18 cellular contexts compared by ENCODE assay signal in genomic region chr4:173991814-173992213, GRCh38.
DNase-seq lines count a peak whose midpoint lies in the region; ATAC-seq and TF ChIP-seq lines count a peak whose summit lies in the region.
"Had no signal": no experiment of that assay in that cellular context is flagged by ENCODE, and none has a peak within 500 bp of the region (broad histone marks: within the 10 kb centered on the region; RNA-seq: fewer than 3 reads in every experiment).

No MANE protein-coding gene starts in this region.

- no peaks in the 10 kb centered on the region for H3K36me3 ChIP-seq in right atrium auricular region
- H3K36me3 ChIP-seq in heart left ventricle = no peaks in the 10 kb centered on the region
- H3K36me3 ChIP-seq in smooth muscle cell (ENCODE audit: low read depth) = no peaks in the 10 kb centered on the region

- peaks cover 10% of the 10 kb centered on the region for H3F3A ChIP-seq in smooth muscle cell (ENCODE audit: low read depth)

- H3K9me3 Mint-ChIP-seq in T-helper 2 cell treated with Interferon-gamma antibody and Interleukin-4, amounts not matched to agents 5 μg/mL and 100 μg/mL, for 36 hours = no peaks in the 10 kb centered on the region
- H3K9me3 Mint-ChIP-seq: H9 had no signal

- H2AFZ ChIP-seq in smooth muscle cell (ENCODE audit: low read depth) = peak overlapping the region; percentile 31

- H3K36me3 Mint-ChIP-seq in T-helper 2 cell treated with Interferon-gamma antibody and Interleukin-4, amounts not matched to agents 5 μg/mL and 100 μg/mL, for 36 hours (ENCODE audit: low read depth) = no peaks in the 10 kb centered on the region
- H3K36me3 Mint-ChIP-seq: CD4-positive, CD25-positive, alpha-beta regulatory T cell; CD8-positive, alpha-beta memory T cell had no signal

- TF ChIP-seq CTCF in right atrium auricular region (IDR thresholded peaks at IDR 0.05) = no peak
- no peak for TF ChIP-seq CTCF in heart left ventricle (IDR thresholded peaks at IDR 0.05)
- TF ChIP-seq CTCF in smooth muscle cell (IDR thresholded peaks at IDR 0.05; ENCODE audit: borderline replicate concordance, insufficient read depth, poor library complexity, severe bottlenecking) = no peak

- H3K4me1 ChIP-seq in right atrium auricular region = peaks cover 0 to 13% of the 10 kb centered on the region in 2 donors
- H3K4me1 ChIP-seq in heart left ventricle = peaks cover 0 to 19% (median 5%) of the 10 kb centered on the region in 12 donors
- peaks cover 9% of the 10 kb centered on the region for H3K4me1 ChIP-seq in smooth muscle cell (ENCODE audit: low read depth)

- ATAC-seq in heart left ventricle = no peak
- ATAC-seq in SK-N-SH treated with all-trans-retinoic acid at 6 μM for 48 hours = 0 out of 3 replicates have a peak, but pooled peaks have one; percentile 16
- ATAC-seq: GM12878 had no signal

- intact Hi-C loops in heart left ventricle (cut with DNase I) = loop anchor here in 8 of 10 donors (2.0 to 10.0 kb wide), 11 partner anchors 123 to 487 kb away; no protein-coding TSS in a partner anchor

- H3K4me3 ChIP-seq in right atrium auricular region = no peak overlapping the region
- H3K4me3 ChIP-seq in heart left ventricle = no peak overlapping the region
- no peak overlapping the region for H3K4me3 ChIP-seq in smooth muscle cell
- H3K4me3 ChIP-seq: GM12878 had no signal

- peaks cover 17% of the 10 kb centered on the region for H3K79me2 ChIP-seq in smooth muscle cell (ENCODE audit: low read depth)

- no peaks in the 10 kb centered on the region for H3K27me3 ChIP-seq in right atrium auricular region
- H3K27me3 ChIP-seq in heart left ventricle = no peaks in the 10 kb centered on the region
- no peaks in the 10 kb centered on the region for H3K27me3 ChIP-seq in smooth muscle cell (ENCODE audit: low read depth)
- H3K27me3 ChIP-seq: BE2C had no signal

- H3K4me1 Mint-ChIP-seq in T-helper 2 cell treated with Interferon-gamma antibody and Interleukin-4, amounts not matched to agents 5 μg/mL and 100 μg/mL, for 36 hours (ENCODE audit: low read depth) = no peaks in the 10 kb centered on the region
- H3K4me1 Mint-ChIP-seq: CD4-positive, CD25-positive, alpha-beta regulatory T cell; CD8-positive, alpha-beta memory T cell had no signal

- H3K4me2 ChIP-seq in smooth muscle cell = peak overlapping the region; percentile 77

- no peak for TF ChIP-seq POLR2A in heart left ventricle (IDR thresholded peaks at IDR 0.05)

- no peaks in the 10 kb centered on the region for H4K20me1 ChIP-seq in smooth muscle cell (ENCODE audit: low read depth)

- no peak overlapping the region for H3K4me3 Mint-ChIP-seq in T-helper 2 cell treated with Interferon-gamma antibody and Interleukin-4, amounts not matched to agents 5 μg/mL and 100 μg/mL, for 36 hours
- H3K4me3 Mint-ChIP-seq: CD4-positive, CD25-positive, alpha-beta regulatory T cell; CD8-positive, alpha-beta memory T cell; H9 had no signal

- H3K9me3 ChIP-seq in right atrium auricular region (no peaks in the 10 kb centered on the region), heart left ventricle (no peaks in the 10 kb centered on the region), smooth muscle cell (replicated peaks; ENCODE audit: low read depth) (no peaks in the 10 kb centered on the region)

- H3K27ac ChIP-seq in right atrium auricular region (peak overlapping the region; percentile 78 to 88), heart left ventricle (peak overlapping the region in 2 of 12 donors; percentile 69 to 75), smooth muscle cell (ENCODE audit: low read depth) (peak overlapping the region; percentile 73)

- H3K27ac Mint-ChIP-seq in T-helper 2 cell treated with Interferon-gamma antibody and Interleukin-4, amounts not matched to agents 5 μg/mL and 100 μg/mL, for 36 hours = no peak overlapping the region
- H3K27ac Mint-ChIP-seq: CD4-positive, CD25-positive, alpha-beta regulatory T cell; CD8-positive, alpha-beta memory T cell; H9 had no signal

- 79 to 87% (median 84%) methylated on average over 3 of the region's 3 CpGs for WGBS in heart left ventricle, 4 donors
- 65% methylated on average over 3 of the region's 3 CpGs for WGBS in smooth muscle cell (ENCODE audit: low lambda C conversion rate)

- no peak for DNase-seq in right atrium auricular region (ENCODE audit: low spot score)
- DNase-seq in heart left ventricle = no peak
- DNase-seq in smooth muscle cell (lab: John Stamatoyannopoulos, UW; ENCODE audit: unreplicated experiment) = no peak
- DNase-seq in T-helper 2 cell treated with Interferon-gamma antibody and Interleukin-4, amounts not matched to agents 5 μg/mL and 100 μg/mL, for 36 hours (ENCODE audit: low spot score) = no peak
- DNase-seq in effector CD4-positive, alpha-beta T cell = no peak
- DNase-seq: ACHN; BE2C; C1 segment of cervical spinal cord; CD4-positive, CD25-positive, alpha-beta regulatory T cell; CD8-positive, alpha-beta memory T cell; COR-L47; DMS 273 treated with DMSO at 0.1 percent for 48 hours; DMS53; DND-41; EL; H9 had no signal

- H3K27me3 Mint-ChIP-seq in T-helper 2 cell treated with Interferon-gamma antibody and Interleukin-4, amounts not matched to agents 5 μg/mL and 100 μg/mL, for 36 hours (ENCODE audit: low read depth) = no peaks in the 10 kb centered on the region

- H3K9ac ChIP-seq in smooth muscle cell (ENCODE audit: low read depth) = no peak overlapping the region

TF ChIP-seq in SK-N-SH treated with all-trans-retinoic acid at 6 μM for 48 hours, 23 proteins besides CTCF, POLR2A, EP300 and RAD21:
- TF ChIP-seq ISL1 (CRISPR knock-in tag; IDR thresholded peaks at IDR 0.05) = peak; percentile 24; the same call in 1 of the 2 replicates
- TF ChIP-seq BACH2 (CRISPR knock-in tag; IDR thresholded peaks at IDR 0.05; ENCODE audit: borderline replicate concordance) = no peak
- TF ChIP-seq, protein P1, sequence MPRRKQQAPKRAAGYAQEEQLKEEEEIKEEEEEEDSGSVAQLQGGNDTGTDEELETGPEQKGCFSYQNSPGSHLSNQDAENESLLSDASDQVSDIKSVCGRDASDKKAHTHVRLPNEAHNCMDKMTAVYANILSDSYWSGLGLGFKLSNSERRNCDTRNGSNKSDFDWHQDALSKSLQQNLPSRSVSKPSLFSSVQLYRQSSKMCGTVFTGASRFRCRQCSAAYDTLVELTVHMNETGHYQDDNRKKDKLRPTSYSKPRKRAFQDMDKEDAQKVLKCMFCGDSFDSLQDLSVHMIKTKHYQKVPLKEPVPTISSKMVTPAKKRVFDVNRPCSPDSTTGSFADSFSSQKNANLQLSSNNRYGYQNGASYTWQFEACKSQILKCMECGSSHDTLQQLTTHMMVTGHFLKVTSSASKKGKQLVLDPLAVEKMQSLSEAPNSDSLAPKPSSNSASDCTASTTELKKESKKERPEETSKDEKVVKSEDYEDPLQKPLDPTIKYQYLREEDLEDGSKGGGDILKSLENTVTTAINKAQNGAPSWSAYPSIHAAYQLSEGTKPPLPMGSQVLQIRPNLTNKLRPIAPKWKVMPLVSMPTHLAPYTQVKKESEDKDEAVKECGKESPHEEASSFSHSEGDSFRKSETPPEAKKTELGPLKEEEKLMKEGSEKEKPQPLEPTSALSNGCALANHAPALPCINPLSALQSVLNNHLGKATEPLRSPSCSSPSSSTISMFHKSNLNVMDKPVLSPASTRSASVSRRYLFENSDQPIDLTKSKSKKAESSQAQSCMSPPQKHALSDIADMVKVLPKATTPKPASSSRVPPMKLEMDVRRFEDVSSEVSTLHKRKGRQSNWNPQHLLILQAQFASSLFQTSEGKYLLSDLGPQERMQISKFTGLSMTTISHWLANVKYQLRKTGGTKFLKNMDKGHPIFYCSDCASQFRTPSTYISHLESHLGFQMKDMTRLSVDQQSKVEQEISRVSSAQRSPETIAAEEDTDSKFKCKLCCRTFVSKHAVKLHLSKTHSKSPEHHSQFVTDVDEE (CRISPR knock-in tag; IDR thresholded peaks at IDR 0.05) = 0 out of 2 replicates have a peak, but pooled peaks have one; percentile 4
- TF ChIP-seq GLIS3 (CRISPR knock-in tag; IDR thresholded peaks at IDR 0.05) = no peak
- TF ChIP-seq, protein P2, sequence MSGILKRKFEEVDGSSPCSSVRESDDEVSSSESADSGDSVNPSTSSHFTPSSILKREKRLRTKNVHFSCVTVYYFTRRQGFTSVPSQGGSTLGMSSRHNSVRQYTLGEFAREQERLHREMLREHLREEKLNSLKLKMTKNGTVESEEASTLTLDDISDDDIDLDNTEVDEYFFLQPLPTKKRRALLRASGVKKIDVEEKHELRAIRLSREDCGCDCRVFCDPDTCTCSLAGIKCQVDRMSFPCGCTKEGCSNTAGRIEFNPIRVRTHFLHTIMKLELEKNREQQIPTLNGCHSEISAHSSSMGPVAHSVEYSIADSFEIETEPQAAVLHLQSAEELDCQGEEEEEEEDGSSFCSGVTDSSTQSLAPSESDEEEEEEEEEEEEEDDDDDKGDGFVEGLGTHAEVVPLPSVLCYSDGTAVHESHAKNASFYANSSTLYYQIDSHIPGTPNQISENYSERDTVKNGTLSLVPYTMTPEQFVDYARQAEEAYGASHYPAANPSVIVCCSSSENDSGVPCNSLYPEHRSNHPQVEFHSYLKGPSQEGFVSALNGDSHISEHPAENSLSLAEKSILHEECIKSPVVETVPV (CRISPR knock-in tag; IDR thresholded peaks at IDR 0.05) = no peak
- TF ChIP-seq CREB5 (CRISPR knock-in tag; IDR thresholded peaks at IDR 0.05; ENCODE audit: low read depth) = no peak
- TF ChIP-seq ZC3H10 (CRISPR knock-in tag; IDR thresholded peaks at IDR 0.05) = no peak
- TF ChIP-seq TCF4 (CRISPR knock-in tag; IDR thresholded peaks at IDR 0.05; ENCODE audit: borderline replicate concordance) = peak; percentile 77; the same call in 1 of the 2 replicates
- no peak for TF ChIP-seq PPARA (CRISPR knock-in tag; IDR thresholded peaks at IDR 0.05; ENCODE audit: borderline replicate concordance)
TF ChIP-seq in SK-N-SH treated with all-trans-retinoic acid at 6 μM for 48 hours: peak in this region for 3.
